Comparison of ENCODE assay signal across 20 cellular contexts in the genomic region with DNA sequence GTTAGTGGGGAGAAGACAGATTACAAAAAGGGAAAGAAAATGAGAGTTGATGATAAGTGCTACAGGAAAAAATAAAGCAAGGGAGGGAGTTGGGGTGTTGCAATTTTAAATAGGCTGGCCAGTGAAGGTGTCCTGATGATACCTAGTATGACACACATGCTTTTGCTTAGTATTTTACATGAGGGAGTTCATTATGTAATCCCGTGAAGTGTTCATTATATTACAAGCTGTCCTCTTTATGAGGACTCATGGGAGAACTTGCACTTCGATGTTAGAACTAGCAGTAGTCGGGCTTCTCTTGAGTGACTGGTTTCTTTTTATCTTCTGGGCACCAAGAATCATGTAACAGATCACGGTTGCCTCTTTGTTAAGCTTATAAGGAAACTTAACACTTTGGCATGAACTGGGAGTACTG.
DNase-seq lines count a peak whose midpoint lies in the region; ATAC-seq, FAIRE-seq and TF ChIP-seq lines count a peak whose summit lies in the region.
"Had no signal": no experiment of that assay in that cellular context is flagged by ENCODE, and none has a peak within 500 bp of the region (broad histone marks: within the 10 kb centered on the region; RNA-seq: fewer than 3 reads in every experiment).

No MANE protein-coding gene starts in this region.

- peaks cover 14 to 33% of the 10 kb centered on the region in 2 experiments for H3K4me1 ChIP-seq in K562 (replicated peaks in 1 of 2; ENCODE audit: control insufficient read depth in 2 of 2, insufficient read depth in 2 of 2, low read length in 2 of 2)
- H3K4me1 ChIP-seq: BLaER1 treated with 17β-estradiol and CSF1 and Interleukin-3, amounts not matched to agents 10 nM and 100 nM had no signal

- H3K4me3 Mint-ChIP-seq in activated CD4-positive, alpha-beta memory T cell treated with anti-CD3 and anti-CD28 coated beads, Interleukin-2, amount 10 ng/mL, durations not matched to agents 7 days and 5 days = no peak overlapping the region
- H3K4me3 Mint-ChIP-seq: B cell; CD8-positive, alpha-beta T cell; GM23338 had no signal

- peak overlapping the region; percentile 88 for H2AFZ ChIP-seq in K562 (ENCODE audit: low read depth, low read length)
- H2AFZ ChIP-seq: GM23338 had no signal

- H3K36me3 ChIP-seq in K562 (ENCODE audit: control insufficient read depth, insufficient read depth, low read length) = no peaks in the 10 kb centered on the region; the same call in 2 of the 3 replicates
- H3K36me3 ChIP-seq: BLaER1 treated with 17β-estradiol and CSF1 and Interleukin-3, amounts not matched to agents 10 nM and 100 nM had no signal

- WGBS in K562 (ENCODE audit: insufficient coverage, low coverage, missing lambda C conversion rate) = 4% methylated on average over 4 of the region's 4 CpGs

- no peak; the same call in 1 of the 2 replicates for TF ChIP-seq EP300 in K562 (IDR thresholded peaks at IDR 0.05; ENCODE audit: low read length)

- in situ Hi-C loops in K562 (cut with MboI) = no loop called here

- no peak for TF ChIP-seq POLR2A in K562 (conservative IDR thresholded peaks at IDR 0.05)

- no peaks in the 10 kb centered on the region for H3K9me1 ChIP-seq in K562 (ENCODE audit: control insufficient read depth, insufficient read depth, low read length)

- FAIRE-seq in K562 (lab: Jason Lieb, UNC) = peak; percentile 23
- FAIRE-seq: GM12878, H54 had no signal

- peak overlapping the region; percentile 76 for H3K27ac ChIP-seq in K562 (ENCODE audit: extremely low read depth, low read depth, low read length)
- H3K27ac ChIP-seq: BLaER1 treated with 17β-estradiol and CSF1 and Interleukin-3, amounts not matched to agents 10 nM and 100 nM; HL-60 had no signal

- no peaks in the 10 kb centered on the region for H3K9me3 Mint-ChIP-seq in activated CD4-positive, alpha-beta memory T cell treated with anti-CD3 and anti-CD28 coated beads, Interleukin-2, amount 10 ng/mL, durations not matched to agents 7 days and 5 days
- H3K9me3 Mint-ChIP-seq: CD8-positive, alpha-beta T cell; GM23338 had no signal

- H3K4me1 Mint-ChIP-seq in activated CD4-positive, alpha-beta memory T cell treated with anti-CD3 and anti-CD28 coated beads, Interleukin-2, amount 10 ng/mL, durations not matched to agents 7 days and 5 days = no peaks in the 10 kb centered on the region
- H3K4me1 Mint-ChIP-seq: B cell had no signal

- DNase-seq in NCI-H1436 (lab: John Stamatoyannopoulos, UW) (peak; percentile 38), NCI-H69 (lab: John Stamatoyannopoulos, UW) (peak; percentile 67), K562 (ENCODE audit: extremely low read depth in 1 of 4, low spot score in 3 of 4) (peak in 2 of 4 experiments; percentile 54 to 66), left colon (no peak)
- DNase-seq in activated CD4-positive, alpha-beta memory T cell treated with anti-CD3 and anti-CD28 coated beads, Interleukin-2, amount 10 ng/mL, durations not matched to agents 7 days and 5 days = no peak
- DNase-seq: CD8-positive, alpha-beta T cell; COR-L47; DMS 273 treated with DMSO at 0.1 percent for 48 hours; DMS53; DND-41; EL; HCEC 1CT had no signal

- CTCF ChIA-PET in K562 (lab: Yijun Ruan, JAX; ENCODE audit: low intra/inter-chr PET ratio) = no interaction called here
- CTCF ChIA-PET in activated CD4-positive, alpha-beta memory T cell treated with anti-CD3 and anti-CD28 coated beads, Interleukin-2, amount 10 ng/mL, durations not matched to agents 7 days and 5 days (lab: Charles Lee) = no interaction called here

- ATAC-seq in K562 = peak; percentile 78
- ATAC-seq in HG03460 (IDR thresholded peaks at IDR 0.05; ENCODE audit: unreplicated experiment) = no peak
- ATAC-seq in GM21737 (IDR thresholded peaks at IDR 0.05; ENCODE audit: unreplicated experiment) = no peak
- no peak for ATAC-seq in left colon
- ATAC-seq: CD8-positive, alpha-beta T cell; GM12878; GM23338 had no signal

- TF ChIP-seq CTCF in K562 (IDR thresholded peaks at IDR 0.05 in 2 of 3, conservative IDR thresholded peaks at IDR 0.05 in 1 of 3; ENCODE audit: insufficient read depth in 2 of 3, low read depth in 1 of 3, low read length in 3 of 3) = no peak

- H3K27ac Mint-ChIP-seq in activated CD4-positive, alpha-beta memory T cell treated with anti-CD3 and anti-CD28 coated beads, Interleukin-2, amount 10 ng/mL, durations not matched to agents 7 days and 5 days = no peak overlapping the region
- H3K27ac Mint-ChIP-seq: B cell; CD8-positive, alpha-beta T cell; GM23338 had no signal

- POLR2A ChIA-PET in K562 (lab: Yijun Ruan, JAX) = interaction anchor here (0.6 to 2.7 kb wide), 10 partner anchors 10 to 417 kb away, joined by 3 to 15 read pairs (median 4); partner anchors contain the start of gene STMP1
- POLR2A ChIA-PET in activated CD4-positive, alpha-beta memory T cell treated with anti-CD3 and anti-CD28 coated beads, Interleukin-2, amount 10 ng/mL, durations not matched to agents 7 days and 5 days (lab: Charles Lee) = no interaction called here

- H3K27me3 Mint-ChIP-seq in activated CD4-positive, alpha-beta memory T cell treated with anti-CD3 and anti-CD28 coated beads, Interleukin-2, amount 10 ng/mL, durations not matched to agents 7 days and 5 days = no peaks in the 10 kb centered on the region
- H3K27me3 Mint-ChIP-seq: B cell had no signal

- no TSS peak for BruUV-seq in K562 (replicated peaks; lab: Mats Ljungman, UMichigan)

- H3K4me2 ChIP-seq in K562 (ENCODE audit: insufficient read depth, low read length) = peak overlapping the region; percentile 39
- H3K4me2 ChIP-seq: BLaER1 treated with 17β-estradiol and CSF1 and Interleukin-3, amounts not matched to agents 10 nM and 100 nM; GM23338 had no signal

- H3K27me3 ChIP-seq in K562 (ENCODE audit: control insufficient read depth in 2 of 2, insufficient read depth in 2 of 2, low read length in 2 of 2) = no peaks in the 10 kb centered on the region
- H3K27me3 ChIP-seq: BLaER1 treated with 17β-estradiol and CSF1 and Interleukin-3, amounts not matched to agents 10 nM and 100 nM had no signal

- H3K36me3 Mint-ChIP-seq in activated CD4-positive, alpha-beta memory T cell treated with anti-CD3 and anti-CD28 coated beads, Interleukin-2, amount 10 ng/mL, durations not matched to agents 7 days and 5 days (ENCODE audit: low read depth) = no peaks in the 10 kb centered on the region
- H3K36me3 Mint-ChIP-seq: CD8-positive, alpha-beta T cell had no signal

- TF ChIP-seq RAD21 in K562 (CRISPR knock-in tag; conservative IDR thresholded peaks at IDR 0.05 in 1 of 2, IDR thresholded peaks at IDR 0.05 in 1 of 2) = no peak

- H3K9me3 ChIP-seq in K562 (replicated peaks; ENCODE audit: control insufficient read depth, insufficient read depth, low read depth, low read length) = no peaks in the 10 kb centered on the region
- H3K9me3 ChIP-seq: BLaER1 treated with 17β-estradiol and CSF1 and Interleukin-3, amounts not matched to agents 10 nM and 100 nM had no signal

- intact Hi-C loops in K562 (cut with micrococcal nuclease) = loop anchor here (5.0 kb wide), 1 partner anchor 47 kb away; no protein-coding TSS in a partner anchor
- intact Hi-C loops in left colon (cut with DNase I, micrococcal nuclease) = no loop called here

- H3K4me3 ChIP-seq in K562 = no peak overlapping the region
- H3K4me3 ChIP-seq: BLaER1 treated with 17β-estradiol and CSF1 and Interleukin-3, amounts not matched to agents 10 nM and 100 nM; GM12878; GM23338 had no signal

- H3K9ac ChIP-seq in K562 (ENCODE audit: insufficient read depth in 1 of 2, low read depth in 2 of 2, low read length in 2 of 2) = peak overlapping the region in 1 of 2 experiments; percentile 49; a peak in 2 of 4 replicates
- H3K9ac ChIP-seq: BLaER1 treated with 17β-estradiol and CSF1 and Interleukin-3, amounts not matched to agents 10 nM and 100 nM had no signal

- no peaks in the 10 kb centered on the region for H3K79me2 ChIP-seq in K562 (ENCODE audit: control insufficient read depth, insufficient read depth, low read length)

- H4K20me1 ChIP-seq in K562 (replicated peaks; ENCODE audit: control insufficient read depth, insufficient read depth, low read length) = no peaks in the 10 kb centered on the region
- H4K20me1 ChIP-seq: BLaER1 treated with 17β-estradiol and CSF1 and Interleukin-3, amounts not matched to agents 10 nM and 100 nM had no signal

TF ChIP-seq in K562, 482 proteins besides CTCF, POLR2A, EP300 and RAD21 (continues in another document):
- TF ChIP-seq, protein P1, sequence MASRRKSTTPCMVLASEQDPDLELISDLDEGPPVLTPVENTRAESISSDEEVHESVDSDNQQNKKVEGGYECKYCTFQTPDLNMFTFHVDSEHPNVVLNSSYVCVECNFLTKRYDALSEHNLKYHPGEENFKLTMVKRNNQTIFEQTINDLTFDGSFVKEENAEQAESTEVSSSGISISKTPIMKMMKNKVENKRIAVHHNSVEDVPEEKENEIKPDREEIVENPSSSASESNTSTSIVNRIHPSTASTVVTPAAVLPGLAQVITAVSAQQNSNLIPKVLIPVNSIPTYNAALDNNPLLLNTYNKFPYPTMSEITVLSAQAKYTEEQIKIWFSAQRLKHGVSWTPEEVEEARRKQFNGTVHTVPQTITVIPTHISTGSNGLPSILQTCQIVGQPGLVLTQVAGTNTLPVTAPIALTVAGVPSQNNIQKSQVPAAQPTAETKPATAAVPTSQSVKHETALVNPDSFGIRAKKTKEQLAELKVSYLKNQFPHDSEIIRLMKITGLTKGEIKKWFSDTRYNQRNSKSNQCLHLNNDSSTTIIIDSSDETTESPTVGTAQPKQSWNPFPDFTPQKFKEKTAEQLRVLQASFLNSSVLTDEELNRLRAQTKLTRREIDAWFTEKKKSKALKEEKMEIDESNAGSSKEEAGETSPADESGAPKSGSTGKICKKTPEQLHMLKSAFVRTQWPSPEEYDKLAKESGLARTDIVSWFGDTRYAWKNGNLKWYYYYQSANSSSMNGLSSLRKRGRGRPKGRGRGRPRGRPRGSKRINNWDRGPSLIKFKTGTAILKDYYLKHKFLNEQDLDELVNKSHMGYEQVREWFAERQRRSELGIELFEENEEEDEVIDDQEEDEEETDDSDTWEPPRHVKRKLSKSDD (conservative IDR thresholded peaks at IDR 0.05; ENCODE audit: low read length) = no peak
- no peak for TF ChIP-seq RB1 (IDR thresholded peaks at IDR 0.05; ENCODE audit: low read depth)
- no peak for TF ChIP-seq ATF6 (CRISPR knock-in tag; IDR thresholded peaks at IDR 0.05)
- TF ChIP-seq ZBTB1 (CRISPR knock-in tag; IDR thresholded peaks at IDR 0.05; ENCODE audit: borderline replicate concordance, low read depth) = no peak

Comparison
In these comparisons a context has a peak if more than half of its experiments do, and no peak if none do; other contexts are left out.
1. DNase-seq: peak in NCI-H1436 (single experiment) and NCI-H69 (single experiment); none in left colon (0 of 2) and activated CD4-positive, alpha-beta memory T cell treated with anti-CD3 and anti-CD28 coated beads, Interleukin-2, amount 10 ng/mL, durations not matched to agents 7 days and 5 days (single experiment).